Comparison of ENCODE assay signal across 1 cellular context in the genomic region with DNA sequence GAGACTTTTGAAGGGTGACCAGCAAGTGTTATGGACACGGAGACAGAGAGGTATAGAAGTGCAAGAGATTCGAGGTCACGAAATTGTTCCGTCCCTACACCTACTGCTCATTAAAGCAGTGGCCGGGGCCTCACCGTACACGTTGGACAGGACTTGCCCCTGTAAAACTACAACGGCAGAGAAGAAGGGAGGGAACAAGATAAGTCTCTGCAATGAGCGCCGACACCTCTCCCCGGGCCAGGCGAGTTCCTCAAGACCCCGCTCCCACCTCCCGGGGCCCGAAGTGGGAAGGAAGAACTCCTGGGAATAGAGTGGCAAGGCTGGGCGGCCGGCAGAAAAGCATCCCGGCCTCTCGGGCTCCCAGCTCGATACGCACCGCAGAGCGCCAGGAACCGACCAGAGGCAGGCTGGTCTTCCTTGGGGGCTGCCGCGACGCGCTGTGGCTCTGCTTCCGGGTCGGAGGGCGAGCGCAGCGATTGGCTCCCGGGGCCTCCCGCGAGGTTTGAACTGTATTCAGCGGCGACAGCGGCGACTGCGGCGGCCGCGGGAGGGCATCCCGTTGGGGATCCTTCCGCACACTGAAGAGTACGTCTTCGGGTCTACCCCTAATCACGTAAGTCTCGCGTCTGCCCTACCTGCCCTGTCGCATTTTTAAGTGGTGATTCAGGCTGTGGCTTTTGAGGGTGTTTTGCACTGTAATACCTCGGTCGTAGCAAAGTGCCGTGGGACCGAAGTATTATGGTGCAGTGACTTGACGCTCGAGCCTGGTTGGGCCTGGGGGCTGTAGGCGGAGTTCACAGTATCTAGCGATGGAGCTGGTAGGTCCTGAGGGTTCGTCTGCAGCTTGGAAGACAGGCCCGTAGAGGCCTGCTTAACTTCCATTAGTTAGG.
A peak's percentile ranks its signal among the peaks of the same experiment; 100 is the strongest.
TF ChIP-seq lines count a peak whose summit lies in the region.

A gene with protein sequence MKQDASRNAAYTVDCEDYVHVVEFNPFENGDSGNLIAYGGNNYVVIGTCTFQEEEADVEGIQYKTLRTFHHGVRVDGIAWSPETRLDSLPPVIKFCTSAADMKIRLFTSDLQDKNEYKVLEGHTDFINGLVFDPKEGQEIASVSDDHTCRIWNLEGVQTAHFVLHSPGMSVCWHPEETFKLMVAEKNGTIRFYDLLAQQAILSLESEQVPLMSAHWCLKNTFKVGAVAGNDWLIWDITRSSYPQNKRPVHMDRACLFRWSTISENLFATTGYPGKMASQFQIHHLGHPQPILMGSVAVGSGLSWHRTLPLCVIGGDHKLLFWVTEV (minus strand): TSS at position 441 of the 890 bp plus-strand sequence. CDS start 1,596 bp downstream, outside the sequence.
A gene with protein sequence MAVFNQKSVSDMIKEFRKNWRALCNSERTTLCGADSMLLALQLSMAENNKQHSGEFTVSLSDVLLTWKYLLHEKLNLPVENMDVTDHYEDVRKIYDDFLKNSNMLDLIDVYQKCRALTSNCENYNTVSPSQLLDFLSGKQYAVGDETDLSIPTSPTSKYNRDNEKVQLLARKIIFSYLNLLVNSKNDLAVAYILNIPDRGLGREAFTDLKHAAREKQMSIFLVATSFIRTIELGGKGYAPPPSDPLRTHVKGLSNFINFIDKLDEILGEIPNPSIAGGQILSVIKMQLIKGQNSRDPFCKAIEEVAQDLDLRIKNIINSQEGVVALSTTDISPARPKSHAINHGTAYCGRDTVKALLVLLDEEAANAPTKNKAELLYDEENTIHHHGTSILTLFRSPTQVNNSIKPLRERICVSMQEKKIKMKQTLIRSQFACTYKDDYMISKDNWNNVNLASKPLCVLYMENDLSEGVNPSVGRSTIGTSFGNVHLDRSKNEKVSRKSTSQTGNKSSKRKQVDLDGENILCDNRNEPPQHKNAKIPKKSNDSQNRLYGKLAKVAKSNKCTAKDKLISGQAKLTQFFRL (plus strand): TSS at position 510 of the 890 bp plus-strand sequence. CDS start 3,706 bp downstream, outside the sequence.

TF ChIP-seq in HepG2, 621 proteins besides CTCF, POLR2A, EP300 and RAD21 (continued from another document and continues in another):
- TF ChIP-seq, protein P1, sequence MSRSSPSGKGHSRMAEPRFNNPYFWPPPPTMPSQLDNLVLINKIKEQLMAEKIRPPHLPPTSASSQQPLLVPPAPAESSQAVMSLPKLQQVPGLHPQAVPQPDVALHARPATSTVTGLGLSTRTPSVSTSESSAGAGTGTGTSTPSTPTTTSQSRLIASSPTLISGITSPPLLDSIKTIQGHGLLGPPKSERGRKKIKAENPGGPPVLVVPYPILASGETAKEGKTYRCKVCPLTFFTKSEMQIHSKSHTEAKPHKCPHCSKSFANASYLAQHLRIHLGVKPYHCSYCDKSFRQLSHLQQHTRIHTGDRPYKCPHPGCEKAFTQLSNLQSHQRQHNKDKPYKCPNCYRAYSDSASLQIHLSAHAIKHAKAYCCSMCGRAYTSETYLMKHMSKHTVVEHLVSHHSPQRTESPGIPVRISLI (CRISPR knock-in tag; IDR thresholded peaks at IDR 0.05; ENCODE audit: borderline replicate concordance), result no peak
- TF ChIP-seq KLF6 (CRISPR knock-in tag; IDR thresholded peaks at IDR 0.05), result peak; percentile 17; the same call in 1 of the 2 replicates
- TF ChIP-seq WIZ (CRISPR knock-in tag; IDR thresholded peaks at IDR 0.05), result no peak
- peak; percentile 20; the same call in 1 of the 2 replicates for TF ChIP-seq MEIS1 (CRISPR knock-in tag; IDR thresholded peaks at IDR 0.05; ENCODE audit: borderline replicate concordance)
- TF ChIP-seq, protein P2, sequence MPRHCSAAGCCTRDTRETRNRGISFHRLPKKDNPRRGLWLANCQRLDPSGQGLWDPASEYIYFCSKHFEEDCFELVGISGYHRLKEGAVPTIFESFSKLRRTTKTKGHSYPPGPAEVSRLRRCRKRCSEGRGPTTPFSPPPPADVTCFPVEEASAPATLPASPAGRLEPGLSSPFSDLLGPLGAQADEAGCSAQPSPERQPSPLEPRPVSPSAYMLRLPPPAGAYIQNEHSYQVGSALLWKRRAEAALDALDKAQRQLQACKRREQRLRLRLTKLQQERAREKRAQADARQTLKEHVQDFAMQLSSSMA (CRISPR knock-in tag; IDR thresholded peaks at IDR 0.05), result 0 out of 2 replicates have a peak, but pooled peaks have one; percentile 35
- no peak for TF ChIP-seq PHB2 (IDR thresholded peaks at IDR 0.05; ENCODE audit: partially characterized antibody)
- peak; percentile 91; the same call in 1 of the 2 replicates for TF ChIP-seq ZNF350 (CRISPR knock-in tag; IDR thresholded peaks at IDR 0.05; ENCODE audit: borderline replicate concordance, low read depth)
- no peak for TF ChIP-seq DNMT3B (CRISPR knock-in tag; conservative IDR thresholded peaks at IDR 0.05)
- TF ChIP-seq TCF12 (IDR thresholded peaks at IDR 0.05), result no peak
- TF ChIP-seq TCF12 (CRISPR knock-in tag; IDR thresholded peaks at IDR 0.05), result no peak
- TF ChIP-seq MBD4 (IDR thresholded peaks at IDR 0.05; ENCODE audit: borderline replicate concordance, low read length), result no peak
- TF ChIP-seq ZNF672 (CRISPR knock-in tag; IDR thresholded peaks at IDR 0.05), result no peak
- no peak for TF ChIP-seq SIX4 (CRISPR knock-in tag; IDR thresholded peaks at IDR 0.05)
- no peak for TF ChIP-seq TEAD3 (CRISPR knock-in tag; optimal IDR thresholded peaks at IDR 0.05; ENCODE audit: borderline replicate concordance)
- TF ChIP-seq, protein P3, sequence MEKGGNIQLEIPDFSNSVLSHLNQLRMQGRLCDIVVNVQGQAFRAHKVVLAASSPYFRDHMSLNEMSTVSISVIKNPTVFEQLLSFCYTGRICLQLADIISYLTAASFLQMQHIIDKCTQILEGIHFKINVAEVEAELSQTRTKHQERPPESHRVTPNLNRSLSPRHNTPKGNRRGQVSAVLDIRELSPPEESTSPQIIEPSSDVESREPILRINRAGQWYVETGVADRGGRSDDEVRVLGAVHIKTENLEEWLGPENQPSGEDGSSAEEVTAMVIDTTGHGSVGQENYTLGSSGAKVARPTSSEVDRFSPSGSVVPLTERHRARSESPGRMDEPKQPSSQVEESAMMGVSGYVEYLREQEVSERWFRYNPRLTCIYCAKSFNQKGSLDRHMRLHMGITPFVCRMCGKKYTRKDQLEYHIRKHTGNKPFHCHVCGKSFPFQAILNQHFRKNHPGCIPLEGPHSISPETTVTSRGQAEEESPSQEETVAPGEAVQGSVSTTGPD (CRISPR knock-in tag; IDR thresholded peaks at IDR 0.05), result no peak
- TF ChIP-seq ZNF230 (CRISPR knock-in tag; IDR thresholded peaks at IDR 0.05), result no peak
- TF ChIP-seq ZKSCAN8 (CRISPR knock-in tag; IDR thresholded peaks at IDR 0.05; ENCODE audit: borderline replicate concordance), result no peak; the same call in 1 of the 2 replicates
- TF ChIP-seq, protein P4, sequence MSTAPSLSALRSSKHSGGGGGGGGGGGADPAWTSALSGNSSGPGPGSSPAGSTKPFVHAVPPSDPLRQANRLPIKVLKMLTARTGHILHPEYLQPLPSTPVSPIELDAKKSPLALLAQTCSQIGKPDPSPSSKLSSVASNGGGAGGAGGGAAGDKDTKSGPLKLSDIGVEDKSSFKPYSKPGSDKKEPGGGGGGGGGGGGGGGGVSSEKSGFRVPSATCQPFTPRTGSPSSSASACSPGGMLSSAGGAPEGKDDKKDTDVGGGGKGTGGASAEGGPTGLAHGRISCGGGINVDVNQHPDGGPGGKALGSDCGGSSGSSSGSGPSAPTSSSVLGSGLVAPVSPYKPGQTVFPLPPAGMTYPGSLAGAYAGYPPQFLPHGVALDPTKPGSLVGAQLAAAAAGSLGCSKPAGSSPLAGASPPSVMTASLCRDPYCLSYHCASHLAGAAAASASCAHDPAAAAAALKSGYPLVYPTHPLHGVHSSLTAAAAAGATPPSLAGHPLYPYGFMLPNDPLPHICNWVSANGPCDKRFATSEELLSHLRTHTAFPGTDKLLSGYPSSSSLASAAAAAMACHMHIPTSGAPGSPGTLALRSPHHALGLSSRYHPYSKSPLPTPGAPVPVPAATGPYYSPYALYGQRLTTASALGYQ (CRISPR knock-in tag; IDR thresholded peaks at IDR 0.05), result peak; percentile 58; the same call in 1 of the 2 replicates
- TF ChIP-seq GPN1 (CRISPR knock-in tag; IDR thresholded peaks at IDR 0.05; ENCODE audit: borderline replicate concordance), result no peak
- TF ChIP-seq ATF7-NPFF (CRISPR knock-in tag; IDR thresholded peaks at IDR 0.05; ENCODE audit: low read depth), result peak; percentile 88
- peak; percentile 97 for TF ChIP-seq ARID2 (CRISPR knock-in tag; IDR thresholded peaks at IDR 0.05; ENCODE audit: borderline replicate concordance)
- no peak; the same call in none of the 2 replicates for TF ChIP-seq ZNF331 (CRISPR knock-in tag; IDR thresholded peaks at IDR 0.05)
- no peak for TF ChIP-seq KDM6A (CRISPR knock-in tag; IDR thresholded peaks at IDR 0.05; ENCODE audit: low read depth)
- TF ChIP-seq MATR3 (CRISPR knock-in tag; IDR thresholded peaks at IDR 0.05), result no peak
- no peak for TF ChIP-seq HNRNPUL1 (IDR thresholded peaks at IDR 0.05; ENCODE audit: low read depth, low read length)
- TF ChIP-seq, protein P5, sequence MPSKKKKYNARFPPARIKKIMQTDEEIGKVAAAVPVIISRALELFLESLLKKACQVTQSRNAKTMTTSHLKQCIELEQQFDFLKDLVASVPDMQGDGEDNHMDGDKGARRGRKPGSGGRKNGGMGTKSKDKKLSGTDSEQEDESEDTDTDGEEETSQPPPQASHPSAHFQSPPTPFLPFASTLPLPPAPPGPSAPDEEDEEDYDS (CRISPR knock-in tag; IDR thresholded peaks at IDR 0.05), result peak; percentile 63; the same call in 1 of the 2 replicates
- TF ChIP-seq, protein P6, sequence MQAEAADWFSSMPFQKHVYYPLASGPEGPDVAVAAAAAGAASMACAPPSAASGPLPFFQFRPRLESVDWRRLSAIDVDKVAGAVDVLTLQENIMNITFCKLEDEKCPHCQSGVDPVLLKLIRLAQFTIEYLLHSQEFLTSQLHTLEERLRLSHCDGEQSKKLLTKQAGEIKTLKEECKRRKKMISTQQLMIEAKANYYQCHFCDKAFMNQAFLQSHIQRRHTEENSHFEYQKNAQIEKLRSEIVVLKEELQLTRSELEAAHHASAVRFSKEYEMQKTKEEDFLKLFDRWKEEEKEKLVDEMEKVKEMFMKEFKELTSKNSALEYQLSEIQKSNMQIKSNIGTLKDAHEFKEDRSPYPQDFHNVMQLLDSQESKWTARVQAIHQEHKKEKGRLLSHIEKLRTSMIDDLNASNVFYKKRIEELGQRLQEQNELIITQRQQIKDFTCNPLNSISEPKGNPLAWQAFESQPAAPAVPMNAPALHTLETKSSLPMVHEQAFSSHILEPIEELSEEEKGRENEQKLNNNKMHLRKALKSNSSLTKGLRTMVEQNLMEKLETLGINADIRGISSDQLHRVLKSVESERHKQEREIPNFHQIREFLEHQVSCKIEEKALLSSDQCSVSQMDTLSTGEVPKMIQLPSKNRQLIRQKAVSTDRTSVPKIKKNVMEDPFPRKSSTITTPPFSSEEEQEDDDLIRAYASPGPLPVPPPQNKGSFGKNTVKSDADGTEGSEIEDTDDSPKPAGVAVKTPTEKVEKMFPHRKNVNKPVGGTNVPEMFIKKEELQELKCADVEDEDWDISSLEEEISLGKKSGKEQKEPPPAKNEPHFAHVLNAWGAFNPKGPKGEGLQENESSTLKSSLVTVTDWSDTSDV (CRISPR knock-in tag; IDR thresholded peaks at IDR 0.05), result no peak
- TF ChIP-seq ZNF274 (CRISPR knock-in tag; IDR thresholded peaks at IDR 0.05), result peak; percentile 45
- TF ChIP-seq ZNF563 (CRISPR knock-in tag; IDR thresholded peaks at IDR 0.05), result peak; percentile 82
- TF ChIP-seq RBM22 (optimal IDR thresholded peaks at IDR 0.05; ENCODE audit: low read length), result no peak
- no peak for TF ChIP-seq ZNF576 (CRISPR knock-in tag; IDR thresholded peaks at IDR 0.05)
- peak; percentile 28; the same call in 1 of the 2 replicates for TF ChIP-seq FOXP4 (CRISPR knock-in tag; IDR thresholded peaks at IDR 0.05)
- TF ChIP-seq, protein P7, sequence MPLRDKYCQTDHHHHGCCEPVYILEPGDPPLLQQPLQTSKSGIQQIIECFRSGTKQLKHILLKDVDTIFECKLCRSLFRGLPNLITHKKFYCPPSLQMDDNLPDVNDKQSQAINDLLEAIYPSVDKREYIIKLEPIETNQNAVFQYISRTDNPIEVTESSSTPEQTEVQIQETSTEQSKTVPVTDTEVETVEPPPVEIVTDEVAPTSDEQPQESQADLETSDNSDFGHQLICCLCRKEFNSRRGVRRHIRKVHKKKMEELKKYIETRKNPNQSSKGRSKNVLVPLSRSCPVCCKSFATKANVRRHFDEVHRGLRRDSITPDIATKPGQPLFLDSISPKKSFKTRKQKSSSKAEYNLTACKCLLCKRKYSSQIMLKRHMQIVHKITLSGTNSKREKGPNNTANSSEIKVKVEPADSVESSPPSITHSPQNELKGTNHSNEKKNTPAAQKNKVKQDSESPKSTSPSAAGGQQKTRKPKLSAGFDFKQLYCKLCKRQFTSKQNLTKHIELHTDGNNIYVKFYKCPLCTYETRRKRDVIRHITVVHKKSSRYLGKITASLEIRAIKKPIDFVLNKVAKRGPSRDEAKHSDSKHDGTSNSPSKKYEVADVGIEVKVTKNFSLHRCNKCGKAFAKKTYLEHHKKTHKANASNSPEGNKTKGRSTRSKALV (CRISPR knock-in tag; IDR thresholded peaks at IDR 0.05), result no peak
- TF ChIP-seq ZFP37 (CRISPR knock-in tag; IDR thresholded peaks at IDR 0.05; ENCODE audit: borderline replicate concordance), result peak; percentile 60; the same call in 1 of the 2 replicates
- peak; percentile 87; the same call in 1 of the 2 replicates for TF ChIP-seq ZNF253 (CRISPR knock-in tag; IDR thresholded peaks at IDR 0.05; ENCODE audit: borderline replicate concordance)
- TF ChIP-seq, protein P8, sequence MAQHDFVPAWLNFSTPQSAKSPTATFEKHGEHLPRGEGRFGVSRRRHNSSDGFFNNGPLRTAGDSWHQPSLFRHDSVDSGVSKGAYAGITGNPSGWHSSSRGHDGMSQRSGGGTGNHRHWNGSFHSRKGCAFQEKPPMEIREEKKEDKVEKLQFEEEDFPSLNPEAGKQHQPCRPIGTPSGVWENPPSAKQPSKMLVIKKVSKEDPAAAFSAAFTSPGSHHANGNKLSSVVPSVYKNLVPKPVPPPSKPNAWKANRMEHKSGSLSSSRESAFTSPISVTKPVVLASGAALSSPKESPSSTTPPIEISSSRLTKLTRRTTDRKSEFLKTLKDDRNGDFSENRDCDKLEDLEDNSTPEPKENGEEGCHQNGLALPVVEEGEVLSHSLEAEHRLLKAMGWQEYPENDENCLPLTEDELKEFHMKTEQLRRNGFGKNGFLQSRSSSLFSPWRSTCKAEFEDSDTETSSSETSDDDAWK (CRISPR knock-in tag; IDR thresholded peaks at IDR 0.05), result no peak
- TF ChIP-seq ZSCAN12 (CRISPR knock-in tag; IDR thresholded peaks at IDR 0.05), result peak; percentile 57; the same call in 1 of the 2 replicates
- peak; percentile 67; the same call in 1 of the 2 replicates for TF ChIP-seq MIXL1 (CRISPR knock-in tag; IDR thresholded peaks at IDR 0.05)
- peak; percentile 18; the same call in 1 of the 2 replicates for TF ChIP-seq ZIK1 (CRISPR knock-in tag; IDR thresholded peaks at IDR 0.05; ENCODE audit: borderline replicate concordance, low read depth)
